ENCODE assay signal across 2 cellular contexts in the genomic region with DNA sequence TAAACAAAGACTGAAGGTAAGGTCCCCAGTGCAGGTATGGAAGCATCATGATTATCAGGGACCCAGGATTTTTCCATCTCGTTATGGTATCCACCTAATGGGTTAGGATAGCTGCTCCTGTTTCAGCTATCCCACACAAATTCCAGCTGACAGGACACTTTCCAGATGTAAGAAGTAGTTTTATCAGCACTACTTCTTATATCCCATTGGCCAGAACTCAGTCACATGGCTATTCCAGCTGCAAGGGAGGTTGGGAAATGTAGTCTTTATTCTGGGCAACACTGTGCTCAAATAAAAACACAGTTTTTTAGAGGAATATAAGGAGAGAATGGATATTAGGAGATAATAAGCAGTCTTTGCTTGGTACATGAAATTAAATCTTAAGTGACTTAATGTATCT.
TF ChIP-seq lines count a peak whose summit lies in the region.

No MANE protein-coding gene starts in this region.

TF ChIP-seq in HepG2, 621 proteins besides CTCF, POLR2A, EP300 and RAD21 (continued from another document):
- TF ChIP-seq, protein P1, sequence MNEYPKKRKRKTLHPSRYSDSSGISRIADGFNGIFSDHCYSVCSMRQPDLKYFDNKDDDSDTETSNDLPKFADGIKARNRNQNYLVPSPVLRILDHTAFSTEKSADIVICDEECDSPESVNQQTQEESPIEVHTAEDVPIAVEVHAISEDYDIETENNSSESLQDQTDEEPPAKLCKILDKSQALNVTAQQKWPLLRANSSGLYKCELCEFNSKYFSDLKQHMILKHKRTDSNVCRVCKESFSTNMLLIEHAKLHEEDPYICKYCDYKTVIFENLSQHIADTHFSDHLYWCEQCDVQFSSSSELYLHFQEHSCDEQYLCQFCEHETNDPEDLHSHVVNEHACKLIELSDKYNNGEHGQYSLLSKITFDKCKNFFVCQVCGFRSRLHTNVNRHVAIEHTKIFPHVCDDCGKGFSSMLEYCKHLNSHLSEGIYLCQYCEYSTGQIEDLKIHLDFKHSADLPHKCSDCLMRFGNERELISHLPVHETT (CRISPR knock-in tag; conservative IDR thresholded peaks at IDR 0.05) = no peak
- peak in 1 of 2 experiments; percentile 44; a peak in 2 of 4 replicates for TF ChIP-seq MAFK (conservative IDR thresholded peaks at IDR 0.05 in 1 of 2, IDR thresholded peaks at IDR 0.05 in 1 of 2; ENCODE audit: low read length in 2 of 2)
- no peak for TF ChIP-seq ZNF30 (CRISPR knock-in tag; IDR thresholded peaks at IDR 0.05)
- TF ChIP-seq MEIS2 (CRISPR knock-in tag; IDR thresholded peaks at IDR 0.05) = no peak
TF ChIP-seq in HepG2: peak in this region for 3.

TF ChIP-seq in WTC11, 78 proteins besides CTCF, POLR2A, EP300 and RAD21 (continued from another document):
- TF ChIP-seq, protein P2, sequence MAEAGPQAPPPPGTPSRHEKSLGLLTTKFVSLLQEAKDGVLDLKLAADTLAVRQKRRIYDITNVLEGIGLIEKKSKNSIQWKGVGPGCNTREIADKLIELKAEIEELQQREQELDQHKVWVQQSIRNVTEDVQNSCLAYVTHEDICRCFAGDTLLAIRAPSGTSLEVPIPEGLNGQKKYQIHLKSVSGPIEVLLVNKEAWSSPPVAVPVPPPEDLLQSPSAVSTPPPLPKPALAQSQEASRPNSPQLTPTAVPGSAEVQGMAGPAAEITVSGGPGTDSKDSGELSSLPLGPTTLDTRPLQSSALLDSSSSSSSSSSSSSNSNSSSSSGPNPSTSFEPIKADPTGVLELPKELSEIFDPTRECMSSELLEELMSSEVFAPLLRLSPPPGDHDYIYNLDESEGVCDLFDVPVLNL (CRISPR knock-in tag; IDR thresholded peaks at IDR 0.05; ENCODE audit: borderline replicate concordance, low read depth) = no peak
